Comparison of ENCODE assay signal across 8 cellular contexts in genomic region chr17:17416400-17417360, GRCh38.
A peak's percentile ranks its signal among the peaks of the same experiment; 100 is the strongest.
DNase-seq lines count a peak whose midpoint lies in the region; ATAC-seq and TF ChIP-seq lines count a peak whose summit lies in the region.

No MANE protein-coding gene starts in this region.

- intact Hi-C loops in right cardiac atrium (cut with DNase I): no loop called here

- TF ChIP-seq CTCF in C4-2B (conservative IDR thresholded peaks at IDR 0.05) (no peak), osteocyte (IDR thresholded peaks at IDR 0.05) (no peak)

- H3K36me3 Mint-ChIP-seq in activated naive CD4-positive, alpha-beta T cell treated with anti-CD3 and anti-CD28 coated beads, Interleukin-2, amount 10 ng/mL, durations not matched to agents 7 days and 5 days: no peaks in the 10 kb centered on the region
- H3K36me3 Mint-ChIP-seq in osteocyte (ENCODE audit: unreplicated experiment): no peaks in the 10 kb centered on the region

- no peak overlapping the region for H3K4me3 Mint-ChIP-seq in activated naive CD4-positive, alpha-beta T cell treated with anti-CD3 and anti-CD28 coated beads, Interleukin-2, amount 10 ng/mL, durations not matched to agents 7 days and 5 days
- no peak overlapping the region for H3K4me3 Mint-ChIP-seq in osteocyte (ENCODE audit: unreplicated experiment)

- peaks cover 6% of the 10 kb centered on the region for H3K9me3 Mint-ChIP-seq in activated naive CD4-positive, alpha-beta T cell treated with anti-CD3 and anti-CD28 coated beads, Interleukin-2, amount 10 ng/mL, durations not matched to agents 7 days and 5 days
- H3K9me3 Mint-ChIP-seq in osteocyte (ENCODE audit: unreplicated experiment): no peaks in the 10 kb centered on the region

- peak overlapping the region; percentile 71 for H3K27ac Mint-ChIP-seq in activated naive CD4-positive, alpha-beta T cell treated with anti-CD3 and anti-CD28 coated beads, Interleukin-2, amount 10 ng/mL, durations not matched to agents 7 days and 5 days
- H3K27ac Mint-ChIP-seq in osteocyte (ENCODE audit: unreplicated experiment): no peak overlapping the region

- 78% methylated on average over 16 of the region's 16 CpGs for WGBS in right cardiac atrium

- ATAC-seq in right cardiac atrium: peak; percentile 65 to 71
- no peak for ATAC-seq in HG03175 (IDR thresholded peaks at IDR 0.05; ENCODE audit: unreplicated experiment)

- CTCF ChIA-PET in activated naive CD4-positive, alpha-beta T cell treated with anti-CD3 and anti-CD28 coated beads, Interleukin-2, amount 10 ng/mL, durations not matched to agents 7 days and 5 days (lab: Charles Lee): no interaction called here

- no peaks in the 10 kb centered on the region for H3K27me3 ChIP-seq in right cardiac atrium (ENCODE audit: control insufficient read depth, insufficient read depth)

- no peak overlapping the region for H3K4me3 ChIP-seq in right cardiac atrium (ENCODE audit: low read length)

- H3K27ac ChIP-seq in C4-2B (peak overlapping the region; percentile 62), right cardiac atrium (ENCODE audit: low read length) (peak overlapping the region; percentile 94)

- peaks cover 34% of the 10 kb centered on the region for H3K27me3 Mint-ChIP-seq in activated naive CD4-positive, alpha-beta T cell treated with anti-CD3 and anti-CD28 coated beads, Interleukin-2, amount 10 ng/mL, durations not matched to agents 7 days and 5 days
- peaks cover 16% of the 10 kb centered on the region for H3K27me3 Mint-ChIP-seq in osteocyte (ENCODE audit: unreplicated experiment)

- H3K4me1 Mint-ChIP-seq in activated naive CD4-positive, alpha-beta T cell treated with anti-CD3 and anti-CD28 coated beads, Interleukin-2, amount 10 ng/mL, durations not matched to agents 7 days and 5 days: peaks cover 20% of the 10 kb centered on the region
- H3K4me1 Mint-ChIP-seq in osteocyte (ENCODE audit: unreplicated experiment): peaks cover 11% of the 10 kb centered on the region

- H3K4me1 ChIP-seq in right cardiac atrium (ENCODE audit: control insufficient read depth, insufficient read depth, low read length): peaks cover 10% of the 10 kb centered on the region

- peak; percentile 47 for DNase-seq in MV-4-11 (lab: John Stamatoyannopoulos, UW)
- DNase-seq in activated naive CD4-positive, alpha-beta T cell treated with anti-CD3 and anti-CD28 coated beads, Interleukin-2, amount 10 ng/mL, durations not matched to agents 7 days and 5 days: peak; percentile 47
- peak in 1 of 3 donors; percentile 41 for DNase-seq in right cardiac atrium
- DNase-seq in stromal cell of bone marrow (ENCODE audit: low read depth): peak; percentile 77
- DNase-seq in NCI-H524 treated with DMSO at 0.1 percent for 48 hours (lab: John Stamatoyannopoulos, UW): no peak
- DNase-seq in osteocyte (ENCODE audit: extremely low spot score, unreplicated experiment): no peak

- no peaks in the 10 kb centered on the region for H3K9me3 ChIP-seq in right cardiac atrium (ENCODE audit: control insufficient read depth, low read length)

Comparison
In these comparisons a context has a peak if more than half of its experiments do, and no peak if none do; other contexts are left out.
1. DNase-seq: peak in MV-4-11 (single experiment), activated naive CD4-positive, alpha-beta T cell treated with anti-CD3 and anti-CD28 coated beads, Interleukin-2, amount 10 ng/mL, durations not matched to agents 7 days and 5 days (single experiment) and stromal cell of bone marrow (single experiment); none in NCI-H524 treated with DMSO at 0.1 percent for 48 hours (single experiment) and osteocyte (single experiment).